ENCODE assay signal across 28 cellular contexts in the genomic region with DNA sequence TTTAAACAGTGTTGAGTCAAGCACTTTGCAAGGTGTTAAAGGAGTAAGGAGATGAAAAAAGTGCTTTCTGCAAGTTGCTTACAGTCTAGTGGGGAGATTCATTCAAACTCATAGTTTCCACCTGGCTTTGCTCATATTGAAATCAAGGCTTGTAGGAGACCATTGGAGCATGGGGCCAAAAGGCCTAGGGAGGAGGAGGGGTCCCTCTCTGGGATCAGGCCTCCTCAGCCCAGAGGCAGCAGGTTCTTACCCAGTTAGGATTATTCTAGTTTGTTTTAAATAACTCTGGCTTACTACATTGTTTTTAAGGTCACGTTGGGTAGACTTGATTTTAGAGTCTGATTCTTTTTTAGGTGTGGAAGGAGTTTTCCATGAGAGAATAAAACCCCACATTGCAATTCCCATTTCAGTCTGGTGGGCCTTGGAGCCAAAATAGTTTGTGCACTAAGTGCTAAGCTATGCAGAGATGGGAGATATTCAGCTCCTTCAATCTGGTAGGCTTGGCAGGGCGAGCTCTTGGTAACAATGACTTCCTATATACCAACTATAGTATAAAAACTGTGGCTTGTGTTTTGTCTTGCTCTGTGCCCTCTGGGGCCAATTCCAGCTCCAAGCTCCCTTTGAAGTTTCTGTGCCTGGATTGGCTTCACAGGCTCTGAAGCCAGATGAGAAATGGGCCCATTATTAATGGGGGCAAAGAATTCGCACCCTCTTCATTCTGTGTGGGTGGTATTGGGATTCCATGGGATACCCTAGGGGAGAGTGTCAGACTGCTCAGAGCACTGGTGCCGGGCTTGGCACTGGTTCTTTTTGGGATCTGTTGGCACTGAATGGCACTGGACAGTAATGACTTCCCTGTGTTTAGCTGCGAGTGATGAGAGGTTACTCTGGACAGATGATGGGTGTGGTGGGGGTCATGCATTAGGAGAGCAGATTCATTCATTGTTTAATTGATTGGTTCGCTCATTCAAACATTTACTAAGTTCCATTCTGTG.
"Had no signal": no experiment of that assay in that cellular context is flagged by ENCODE, and none has a peak within 500 bp of the region (broad histone marks: within the 10 kb centered on the region; RNA-seq: fewer than 3 reads in every experiment).

No MANE protein-coding gene starts in this region.

- H3K27me3 Mint-ChIP-seq: activated CD4-positive, alpha-beta T cell treated with anti-CD3 and anti-CD28 coated beads, Interleukin-2, amount 10 ng/mL, durations not matched to agents 24 days and 14 days had no signal

- H3K9me3 ChIP-seq: adrenal gland, body of pancreas, breast epithelium, SJCRH30 had no signal

- H3K4me1 ChIP-seq: adrenal gland, body of pancreas, breast epithelium had no signal

- H3K4me2 ChIP-seq: KMS-11 had no signal

- H3K27ac Mint-ChIP-seq: activated CD4-positive, alpha-beta T cell treated with anti-CD3 and anti-CD28 coated beads, Interleukin-2, amount 10 ng/mL, durations not matched to agents 24 days and 14 days; activated CD8-positive, alpha-beta T cell treated with anti-CD3 and anti-CD28 coated beads, Interleukin-2, amount 10 ng/mL, durations not matched to agents 7 days and 5 days; activated naive CD4-positive, alpha-beta T cell treated with anti-CD3 and anti-CD28 coated beads for 36 hours; activated naive CD4-positive, alpha-beta T cell treated with anti-CD3 and anti-CD28 coated beads, Interleukin-2, amount 50 U/mL, for 72 hours; activated T-cell treated with anti-CD3 and anti-CD28 coated beads, Interleukin-2, amount 50 U/mL, for 24 hours; activated T-helper 2 cell treated with anti-CD3 and anti-CD28 coated beads, Interferon-gamma antibody, Interleukin-2, Interleukin-4, amounts not matched to agents 10 μg/mL and 5 μg/mL and 100 μg/mL, durations not matched to agents 14 hours and 24 hours and 36 hours; T-helper 1 cell treated with Interleukin-12 subunit alpha and Interleukin-12 subunit beta and Interleukin-4 antibody, amounts not matched to agents 30 μg/mL and 1 μg/mL, for 36 hours; T-helper 2 cell treated with Interferon-gamma antibody and Interleukin-4, amounts not matched to agents 5 μg/mL and 100 μg/mL, for 36 hours had no signal

- H3K4me3 Mint-ChIP-seq: activated CD4-positive, alpha-beta T cell treated with anti-CD3 and anti-CD28 coated beads, Interleukin-2, amount 10 ng/mL, durations not matched to agents 24 days and 14 days; activated CD8-positive, alpha-beta T cell treated with anti-CD3 and anti-CD28 coated beads, Interleukin-2, amount 10 ng/mL, durations not matched to agents 7 days and 5 days; activated naive CD4-positive, alpha-beta T cell treated with anti-CD3 and anti-CD28 coated beads for 36 hours; activated T-cell treated with anti-CD3 and anti-CD28 coated beads, Interleukin-2, amount 50 U/mL, for 24 hours; T-helper 1 cell treated with Interleukin-12 subunit alpha and Interleukin-12 subunit beta and Interleukin-4 antibody, amounts not matched to agents 30 μg/mL and 1 μg/mL, for 36 hours; T-helper 2 cell treated with Interferon-gamma antibody and Interleukin-4, amounts not matched to agents 5 μg/mL and 100 μg/mL, for 36 hours had no signal

- H3K4me1 Mint-ChIP-seq: activated CD4-positive, alpha-beta T cell treated with anti-CD3 and anti-CD28 coated beads, Interleukin-2, amount 10 ng/mL, durations not matched to agents 24 days and 14 days had no signal

- H3K36me3 ChIP-seq: adrenal gland, breast epithelium, SJCRH30 had no signal

- H3K27ac ChIP-seq: adrenal gland, body of pancreas, breast epithelium, KMS-11, SJCRH30, SK-N-MC had no signal

- DNase-seq: activated CD4-positive, alpha-beta T cell treated with anti-CD3 and anti-CD28 coated beads, Interleukin-2, amount 10 ng/mL, durations not matched to agents 24 days and 14 days; activated CD4-positive, alpha-beta T cell treated with anti-CD3 and anti-CD28 coated beads, Interleukin-2, amount 50 U/mL, for 4 hours; activated CD8-positive, alpha-beta T cell treated with anti-CD3 and anti-CD28 coated beads, Interleukin-2, amount 10 ng/mL, durations not matched to agents 7 days and 5 days; activated gamma-delta T cell treated with Interleukin-2 at 50 U/mL for 16 hours; activated naive CD4-positive, alpha-beta T cell treated with anti-CD3 and anti-CD28 coated beads for 36 hours; activated T-cell treated with anti-CD3 and anti-CD28 coated beads, Interleukin-2, amount 50 U/mL, for 24 hours; adrenal gland; body of pancreas; MM.1S; MV-4-11; NCI-H1092; NCI-H1436 treated with DMSO at 0.1 percent for 48 hours; NCI-H1694 treated with DMSO at 0.1 percent for 48 hours; NCI-H2029; NCI-H345; NCI-H524 treated with DMSO at 0.1 percent for 48 hours; SHP77; SJCRH30 had no signal

- H3K9me3 Mint-ChIP-seq: activated CD4-positive, alpha-beta T cell treated with anti-CD3 and anti-CD28 coated beads, Interleukin-2, amount 10 ng/mL, durations not matched to agents 24 days and 14 days; activated naive CD4-positive, alpha-beta T cell treated with anti-CD3 and anti-CD28 coated beads for 36 hours; activated naive CD4-positive, alpha-beta T cell treated with anti-CD3 and anti-CD28 coated beads, Interleukin-2, amount 50 U/mL, for 72 hours; activated T-cell treated with anti-CD3 and anti-CD28 coated beads, Interleukin-2, amount 50 U/mL, for 24 hours; activated T-helper 2 cell treated with anti-CD3 and anti-CD28 coated beads, Interferon-gamma antibody, Interleukin-2, Interleukin-4, amounts not matched to agents 10 μg/mL and 5 μg/mL and 100 μg/mL, durations not matched to agents 14 hours and 24 hours and 36 hours; T-helper 1 cell treated with Interleukin-12 subunit alpha and Interleukin-12 subunit beta and Interleukin-4 antibody, amounts not matched to agents 30 μg/mL and 1 μg/mL, for 36 hours; T-helper 2 cell treated with Interferon-gamma antibody and Interleukin-4, amounts not matched to agents 5 μg/mL and 100 μg/mL, for 36 hours had no signal

- FAIRE-seq: astrocyte, TTC549 had no signal

- ATAC-seq: activated CD8-positive, alpha-beta T cell treated with anti-CD3 and anti-CD28 coated beads, Interleukin-2, amount 10 ng/mL, durations not matched to agents 7 days and 5 days; activated naive CD4-positive, alpha-beta T cell treated with anti-CD3 and anti-CD28 coated beads, Interleukin-2, amount 50 U/mL, for 72 hours; body of pancreas; Panc1 had no signal

- H3K27me3 ChIP-seq: adrenal gland, body of pancreas, SJCRH30 had no signal

- H3K9ac ChIP-seq: KMS-11 had no signal

- H3K36me3 Mint-ChIP-seq: activated naive CD4-positive, alpha-beta T cell treated with anti-CD3 and anti-CD28 coated beads, Interleukin-2, amount 50 U/mL, for 72 hours had no signal

- H3K4me3 ChIP-seq: adrenal gland, body of pancreas, breast epithelium, SJCRH30, SK-N-MC had no signal
